9 cellular contexts compared by ENCODE assay signal in genomic region chr3:7205535-7206331, GRCh38.
DNase-seq lines count a peak whose midpoint lies in the region; ATAC-seq and FAIRE-seq lines count a peak whose summit lies in the region.
"Had no signal": no experiment of that assay in that cellular context is flagged by ENCODE, and none has a peak within 500 bp of the region (broad histone marks: within the 10 kb centered on the region; RNA-seq: fewer than 3 reads in every experiment).

No MANE protein-coding gene starts in this region.

- peaks cover 6% of the 10 kb centered on the region for H3K9me3 Mint-ChIP-seq in activated naive CD8-positive, alpha-beta T cell treated with anti-CD3 and anti-CD28 coated beads, Interleukin-2, amount 10 ng/mL, durations not matched to agents 7 days and 5 days
- H3K9me3 Mint-ChIP-seq in activated naive CD8-positive, alpha-beta T cell treated with anti-CD3 and anti-CD28 coated beads for 36 hours = no peaks in the 10 kb centered on the region

- peak overlapping the region; percentile 35 for H3K4me3 Mint-ChIP-seq in activated naive CD8-positive, alpha-beta T cell treated with anti-CD3 and anti-CD28 coated beads, Interleukin-2, amount 10 ng/mL, durations not matched to agents 7 days and 5 days
- no peak overlapping the region for H3K4me3 Mint-ChIP-seq in activated naive CD8-positive, alpha-beta T cell treated with anti-CD3 and anti-CD28 coated beads for 36 hours
- H3K4me3 Mint-ChIP-seq: T-helper 1 cell treated with Interleukin-12 subunit alpha and Interleukin-12 subunit beta and Interleukin-4 antibody, amounts not matched to agents 30 μg/mL and 1 μg/mL, for 36 hours had no signal

- no peaks in the 10 kb centered on the region for H3K36me3 Mint-ChIP-seq in activated naive CD8-positive, alpha-beta T cell treated with anti-CD3 and anti-CD28 coated beads, Interleukin-2, amount 10 ng/mL, durations not matched to agents 7 days and 5 days
- no peaks in the 10 kb centered on the region for H3K36me3 Mint-ChIP-seq in activated naive CD8-positive, alpha-beta T cell treated with anti-CD3 and anti-CD28 coated beads for 36 hours

- H3K27me3 Mint-ChIP-seq in activated naive CD8-positive, alpha-beta T cell treated with anti-CD3 and anti-CD28 coated beads, Interleukin-2, amount 10 ng/mL, durations not matched to agents 7 days and 5 days = no peaks in the 10 kb centered on the region
- H3K27me3 Mint-ChIP-seq in activated naive CD8-positive, alpha-beta T cell treated with anti-CD3 and anti-CD28 coated beads for 36 hours = no peaks in the 10 kb centered on the region

- POLR2A ChIA-PET in activated naive CD8-positive, alpha-beta T cell treated with anti-CD3 and anti-CD28 coated beads, Interleukin-2, amount 10 ng/mL, durations not matched to agents 7 days and 5 days (lab: Charles Lee) = no interaction called here

- no peak for DNase-seq in activated naive CD8-positive, alpha-beta T cell treated with anti-CD3 and anti-CD28 coated beads, Interleukin-2, amount 10 ng/mL, durations not matched to agents 7 days and 5 days
- DNase-seq in activated naive CD8-positive, alpha-beta T cell treated with anti-CD3 and anti-CD28 coated beads for 36 hours = no peak
- peak; percentile 28 for DNase-seq in dermis blood vessel endothelial cell
- DNase-seq in urothelium cell line (ENCODE audit: low spot score) = peak; percentile 16
- DNase-seq in NCI-H82 treated with DMSO at 0.1 percent for 48 hours (lab: John Stamatoyannopoulos, UW; ENCODE audit: unreplicated experiment) = no peak
- no peak for DNase-seq in AG08396 (ENCODE audit: low spot score)

- no peak overlapping the region for H3K27ac Mint-ChIP-seq in activated naive CD8-positive, alpha-beta T cell treated with anti-CD3 and anti-CD28 coated beads, Interleukin-2, amount 10 ng/mL, durations not matched to agents 7 days and 5 days
- no peak overlapping the region for H3K27ac Mint-ChIP-seq in activated naive CD8-positive, alpha-beta T cell treated with anti-CD3 and anti-CD28 coated beads for 36 hours
- H3K27ac Mint-ChIP-seq: T-helper 1 cell treated with Interleukin-12 subunit alpha and Interleukin-12 subunit beta and Interleukin-4 antibody, amounts not matched to agents 30 μg/mL and 1 μg/mL, for 36 hours had no signal

- no peak for ATAC-seq in activated naive CD8-positive, alpha-beta T cell treated with anti-CD3 and anti-CD28 coated beads, Interleukin-2, amount 10 ng/mL, durations not matched to agents 7 days and 5 days (ENCODE audit: low read depth)
- ATAC-seq in HG03097 (IDR thresholded peaks at IDR 0.05; ENCODE audit: low FRiP score, unreplicated experiment) = peak; percentile 66
- no peak for ATAC-seq in activated CD4-positive, CD25-positive, alpha-beta regulatory T cell treated with anti-CD3 and anti-CD28 coated beads, Interleukin-2, amount 50 U/mL, for 24 hours

- H3K4me1 Mint-ChIP-seq in activated naive CD8-positive, alpha-beta T cell treated with anti-CD3 and anti-CD28 coated beads, Interleukin-2, amount 10 ng/mL, durations not matched to agents 7 days and 5 days = peaks cover 2% of the 10 kb centered on the region
- no peaks in the 10 kb centered on the region for H3K4me1 Mint-ChIP-seq in activated naive CD8-positive, alpha-beta T cell treated with anti-CD3 and anti-CD28 coated beads for 36 hours

- FAIRE-seq in urothelium cell line (lab: Jason Lieb, UNC) = no peak

Comparison
In these comparisons a context has a peak if more than half of its experiments do, and no peak if none do; other contexts are left out.
1. DNase-seq: peak in dermis blood vessel endothelial cell (single experiment) and urothelium cell line (single experiment); none in activated naive CD8-positive, alpha-beta T cell treated with anti-CD3 and anti-CD28 coated beads, Interleukin-2, amount 10 ng/mL, durations not matched to agents 7 days and 5 days (single experiment), activated naive CD8-positive, alpha-beta T cell treated with anti-CD3 and anti-CD28 coated beads for 36 hours (single experiment), NCI-H82 treated with DMSO at 0.1 percent for 48 hours (single experiment) and AG08396 (single experiment).